In the genomic region with DNA sequence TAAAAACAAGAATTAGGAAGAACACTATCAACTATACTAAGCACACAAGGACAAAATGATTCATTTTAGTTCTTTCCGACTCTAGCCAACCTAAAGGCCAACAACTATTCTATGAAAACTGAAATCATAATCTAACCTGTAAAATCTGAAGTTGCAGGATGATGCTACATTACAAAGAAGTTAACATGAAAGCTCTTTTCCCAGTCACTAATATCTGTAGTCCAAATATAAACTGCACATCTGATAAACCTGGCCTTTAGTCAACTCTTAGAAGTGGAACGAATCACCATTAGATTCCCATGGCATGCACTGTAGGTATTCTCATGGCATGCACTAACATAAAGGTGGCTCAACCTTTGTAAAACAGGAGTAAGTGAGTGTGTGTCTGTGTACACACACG, we compare ENCODE assay signal across 21 cellular contexts.
"Had no signal": no experiment of that assay in that cellular context is flagged by ENCODE, and none has a peak within 500 bp of the region (broad histone marks: within the 10 kb centered on the region; RNA-seq: fewer than 3 reads in every experiment).

No MANE protein-coding gene starts in this region.

- H3K4me1 Mint-ChIP-seq: immature natural killer cell, T-helper 17 cell had no signal

- H3K4me3 Mint-ChIP-seq: activated CD8-positive, alpha-beta T cell treated with anti-CD3 and anti-CD28 coated beads for 36 hours; immature natural killer cell; naive thymus-derived CD4-positive, alpha-beta T cell; T-helper 17 cell had no signal

- DNase-seq: activated CD8-positive, alpha-beta T cell treated with anti-CD3 and anti-CD28 coated beads for 36 hours; activated effector memory CD4-positive, alpha-beta T cell treated with Interleukin-2 at 50 U/mL for 16 hours; activated naive CD4-positive, alpha-beta T cell treated with Interleukin-2 at 50 U/mL for 16 hours; activated T-cell treated with anti-CD3 and anti-CD28 coated beads for 4 hours; amygdala; central memory CD4-positive, alpha-beta T cell; heart left ventricle; hypothalamus; immature natural killer cell; midbrain; naive thymus-derived CD4-positive, alpha-beta T cell; ovary; right lobe of liver; SK-N-SH; stimulated activated CD4-positive, alpha-beta T cell treated with anti-CD3 and anti-CD28 coated beads, Interleukin-2, amount 100 ng/mL, for 48 hours; stomach; T-helper 17 cell; thyroid gland; upper lobe of left lung had no signal

- H3K27ac Mint-ChIP-seq: activated CD8-positive, alpha-beta T cell treated with anti-CD3 and anti-CD28 coated beads for 36 hours; naive thymus-derived CD4-positive, alpha-beta T cell; progenitor cell of endocrine pancreas; T-helper 17 cell had no signal

- H3K27me3 Mint-ChIP-seq: activated CD8-positive, alpha-beta T cell treated with anti-CD3 and anti-CD28 coated beads for 36 hours; naive thymus-derived CD4-positive, alpha-beta T cell; progenitor cell of endocrine pancreas; T-helper 17 cell had no signal

- H3K9me3 Mint-ChIP-seq: activated CD8-positive, alpha-beta T cell treated with anti-CD3 and anti-CD28 coated beads for 36 hours; immature natural killer cell had no signal

- ATAC-seq: activated CD8-positive, alpha-beta T cell treated with anti-CD3 and anti-CD28 coated beads for 36 hours; foreskin keratinocyte; heart left ventricle; naive thymus-derived CD4-positive, alpha-beta T cell; right lobe of liver; T-helper 17 cell had no signal
